Comparison of ENCODE assay signal across 8 cellular contexts in the genomic region with DNA sequence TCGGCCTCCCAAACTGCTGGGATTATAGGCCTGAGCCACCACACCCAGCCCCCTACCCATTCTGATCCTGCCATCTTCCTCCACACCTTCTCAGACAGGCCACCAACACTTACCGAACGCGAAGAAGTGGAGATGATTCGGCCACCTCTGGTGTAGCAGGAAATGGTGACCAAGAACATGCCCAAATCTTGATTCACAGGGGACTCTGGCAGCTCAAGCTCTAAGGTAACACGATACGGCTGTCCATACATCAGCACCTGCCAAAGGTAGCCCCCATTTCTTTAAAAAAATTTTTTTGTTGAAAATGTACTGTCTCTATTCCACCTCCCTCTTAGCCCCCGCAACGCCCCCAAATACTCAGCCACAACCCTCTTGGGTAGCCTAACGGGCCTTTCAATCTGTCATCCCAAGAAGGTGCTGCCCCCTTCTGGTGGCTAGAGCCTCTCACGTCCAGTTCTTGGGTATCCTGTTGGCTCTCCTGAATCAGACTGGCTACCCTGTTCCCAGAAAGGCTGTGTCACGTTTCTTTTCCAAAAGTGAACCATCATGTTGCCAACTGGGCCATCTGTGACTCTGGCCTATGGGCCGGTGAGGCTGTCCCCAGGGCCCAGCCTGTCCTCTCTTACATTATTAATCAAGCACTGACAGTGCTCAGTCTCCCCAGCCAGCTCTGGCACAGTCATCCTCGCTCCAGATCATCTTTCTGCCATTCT. TPM values are rescaled to one million over a fixed set of nuclear protein-coding genes. Genes with fewer than 3 reads are reported as not detected.
DNase-seq lines count a peak whose midpoint lies in the region; ATAC-seq and TF ChIP-seq lines count a peak whose summit lies in the region.

No MANE protein-coding gene starts in this region.

- H3K4me3 Mint-ChIP-seq in endodermal cell, result no peak overlapping the region

- in situ Hi-C loops in GM23248 (cut with MboI), result loop anchor here (25.0 kb wide), 1 partner anchor 307 kb away; no protein-coding TSS in a partner anchor

- H3K27ac ChIP-seq in GM23248 (peak overlapping the region; percentile 32), endodermal cell (ENCODE audit: low read depth, low read length) (no peak overlapping the region)

- ATAC-seq in HG03439 (IDR thresholded peaks at IDR 0.05; ENCODE audit: unreplicated experiment), result no peak

- H3K9me2 ChIP-seq in GM23248 (ENCODE audit: insufficient read depth), result no peaks in the 10 kb centered on the region

- no peaks in the 10 kb centered on the region for H3K9me3 Mint-ChIP-seq in endodermal cell

- H3K9me3 ChIP-seq in GM23248 (ENCODE audit: low read depth), result no peaks in the 10 kb centered on the region
- no peaks in the 10 kb centered on the region for H3K9me3 ChIP-seq in endodermal cell (ENCODE audit: control insufficient read depth, low read length)

- H2AFZ ChIP-seq in GM23248, result no peak overlapping the region

- no peaks in the 10 kb centered on the region for H4K20me1 ChIP-seq in GM23248 (ENCODE audit: insufficient read depth)

- H3K36me3 Mint-ChIP-seq in endodermal cell (ENCODE audit: low read depth), result peaks cover 54% of the 10 kb centered on the region

- H3K27me3 Mint-ChIP-seq in endodermal cell (ENCODE audit: insufficient read depth), result no peaks in the 10 kb centered on the region

- TF ChIP-seq CTCF in AG09319 (IDR thresholded peaks at IDR 0.05; ENCODE audit: low read depth, low read length) (peak; percentile 93), endodermal cell (conservative IDR thresholded peaks at IDR 0.05) (peak; percentile 92)

- H3K4me1 ChIP-seq in GM23248 (ENCODE audit: insufficient read depth) (peaks cover 17% of the 10 kb centered on the region), endodermal cell (ENCODE audit: control insufficient read depth, insufficient read depth, low read length) (no peaks in the 10 kb centered on the region)

- peaks cover 19% of the 10 kb centered on the region; the same call in 1 of the 2 replicates for H3F3A ChIP-seq in GM23248 (ENCODE audit: insufficient read depth)

- H3K9ac ChIP-seq in GM23248, result no peak overlapping the region; the same call in 1 of the 2 replicates
- no peak overlapping the region for H3K9ac ChIP-seq in endodermal cell (ENCODE audit: extremely low read depth, low read length, poor library complexity, severe bottlenecking)

- 42 to 47% methylated on average over 14 of the region's 14 CpGs for WGBS in GM23248 (ENCODE audit: low coverage in 1 of 2, low lambda C conversion rate in 2 of 2, missing lambda C conversion rate in 2 of 2), 2 experiments
- 81 to 82% methylated on average over 12 to 14 of the region's 14 CpGs for WGBS in endodermal cell (ENCODE audit: insufficient coverage in 1 of 2, insufficient read length in 1 of 2), 2 experiments

- no peaks in the 10 kb centered on the region for H3K79me2 ChIP-seq in GM23248 (ENCODE audit: insufficient read depth)

- H3K36me3 ChIP-seq in GM23248 (ENCODE audit: low read depth) (peaks cover 8% of the 10 kb centered on the region; the same call in 1 of the 2 replicates), endodermal cell (ENCODE audit: control insufficient read depth, insufficient read depth, low read length) (peaks cover 46% of the 10 kb centered on the region)

- H3K27me3 ChIP-seq in GM23248 (replicated peaks; ENCODE audit: insufficient read depth), result no peaks in the 10 kb centered on the region
- no peaks in the 10 kb centered on the region for H3K27me3 ChIP-seq in endodermal cell (ENCODE audit: control insufficient read depth, insufficient read depth, low read length, poor library complexity, severe bottlenecking)

- no peak overlapping the region for H3K4me3 ChIP-seq in GM23248
- H3K4me3 ChIP-seq in endodermal cell (ENCODE audit: low read length), result no peak overlapping the region

- H3K4me1 Mint-ChIP-seq in endodermal cell, result no peaks in the 10 kb centered on the region

- no peak overlapping the region for H3K4me2 ChIP-seq in GM23248 (ENCODE audit: unreplicated experiment)

- peak; percentile 69 for DNase-seq in AG09319 (ENCODE audit: extremely low read depth, low read depth)
- DNase-seq in GM23248, result peak; percentile 89
- peak; percentile 46 to 53 for DNase-seq in NOMO-1 (lab: John Stamatoyannopoulos, UW; ENCODE audit: unreplicated experiment in 2 of 2)
- DNase-seq in activated CD8-positive, alpha-beta memory T cell treated with anti-CD3 and anti-CD28 coated beads for 48 hours (ENCODE audit: low read depth in 2 of 3, low spot score in 2 of 3), result peak in 2 of 3 experiments; percentile 52 to 60
- DNase-seq in endodermal cell, result peak; percentile 93
- DNase-seq in mucosa of gallbladder (ENCODE audit: low spot score), result peak; percentile 77
- DNase-seq in stimulated activated CD8-positive, alpha-beta memory T cell treated with anti-CD3 and anti-CD28 coated beads, Interleukin-4, amount 100 ng/mL, for 48 hours, result peak; percentile 83

- peak overlapping the region; percentile 76 for H3K27ac Mint-ChIP-seq in endodermal cell

RNA-seq across cellular contexts. Expression of a gene that starts 5.3 kb away (rescaled TPM):
- 6.9 and 12.3 TPM in 2 replicates for total RNA-seq in GM23248 (2014; rRNA removed; shearing (Covaris generic))
- 2.1 and 2.3 TPM in 2 replicates for polyA plus RNA-seq in GM23248 (2016; fragmentation: Nextera tagmentation; extraction: Ambion mirVana)
- total RNA-seq in endodermal cell (under 1 TPM; 0.55 to 0.99 TPM), mucosa of gallbladder (4.3 TPM)
- polyA plus RNA-seq in endodermal cell (2013, experiment 1 of 2), result 0.14 TPM
- polyA plus RNA-seq in endodermal cell (2013, experiment 2 of 2), result 0.17 TPM

RNA-seq across cellular contexts. Expression of a gene that starts 12.6 kb away (rescaled TPM):
- total RNA-seq in GM23248 (2014; rRNA removed; shearing (Covaris generic)), result 51.0 and 63.5 TPM in 2 replicates
- polyA plus RNA-seq in GM23248 (2016; fragmentation: Nextera tagmentation; extraction: Ambion mirVana), result 74.5 and 79.0 TPM in 2 replicates
- 10 to 100 TPM; 68.6 to 77.2 TPM for total RNA-seq in endodermal cell
- polyA plus RNA-seq in endodermal cell (2013, experiment 1 of 2), result 132 TPM
- 108 TPM for polyA plus RNA-seq in endodermal cell (2013, experiment 2 of 2)
- 108 TPM for total RNA-seq in mucosa of gallbladder

RNA-seq across cellular contexts. Expression of a gene that starts 12.9 kb away (rescaled TPM):
- not detected in 2 replicates for total RNA-seq in GM23248 (2014; rRNA removed; shearing (Covaris generic))
- 0.29 TPM in 1 of 2 replicates, not detected in the other for polyA plus RNA-seq in GM23248 (2016; fragmentation: Nextera tagmentation; extraction: Ambion mirVana)
- total RNA-seq in endodermal cell, result 1 to 10 TPM in 1 of 2 donors, under 1 TPM in 1; 0.40 to 1.7 TPM
- 24.8 TPM for polyA plus RNA-seq in endodermal cell (2013, experiment 1 of 2)
- polyA plus RNA-seq in endodermal cell (2013, experiment 2 of 2), result 18.6 TPM
- total RNA-seq in mucosa of gallbladder, result 0.40 TPM

RNA-seq across cellular contexts. Expression of a gene that starts 15.7 kb away (rescaled TPM):
- 131 and 135 TPM in 2 replicates for total RNA-seq in GM23248 (2014; rRNA removed; shearing (Covaris generic))
- polyA plus RNA-seq in GM23248 (2016; fragmentation: Nextera tagmentation; extraction: Ambion mirVana), result 84.0 and 85.3 TPM in 2 replicates
- total RNA-seq in endodermal cell, result 10 to 100 TPM; 89.3 to 96.6 TPM
- 114 TPM for polyA plus RNA-seq in endodermal cell (2013, experiment 1 of 2)
- polyA plus RNA-seq in endodermal cell (2013, experiment 2 of 2), result 96.7 TPM
- total RNA-seq in mucosa of gallbladder, result 86.9 TPM

RNA-seq across cellular contexts. Expression of a gene that starts 22.5 kb away (rescaled TPM):
- total RNA-seq in GM23248 (2014; rRNA removed; shearing (Covaris generic)), result 5.8 and 12.6 TPM in 2 replicates
- polyA plus RNA-seq in GM23248 (2016; fragmentation: Nextera tagmentation; extraction: Ambion mirVana), result 3.6 and 4.3 TPM in 2 replicates
- 10 to 100 TPM in 1 of 2 donors, 1 to 10 TPM in 1; 7.5 to 14.1 TPM for total RNA-seq in endodermal cell
- polyA plus RNA-seq in endodermal cell (2013, experiment 1 of 2), result 2.7 TPM
- polyA plus RNA-seq in endodermal cell (2013, experiment 2 of 2), result 1.7 TPM
- total RNA-seq in mucosa of gallbladder, result 7.7 TPM
